10 cellular contexts compared by ENCODE assay signal in the genomic region with DNA sequence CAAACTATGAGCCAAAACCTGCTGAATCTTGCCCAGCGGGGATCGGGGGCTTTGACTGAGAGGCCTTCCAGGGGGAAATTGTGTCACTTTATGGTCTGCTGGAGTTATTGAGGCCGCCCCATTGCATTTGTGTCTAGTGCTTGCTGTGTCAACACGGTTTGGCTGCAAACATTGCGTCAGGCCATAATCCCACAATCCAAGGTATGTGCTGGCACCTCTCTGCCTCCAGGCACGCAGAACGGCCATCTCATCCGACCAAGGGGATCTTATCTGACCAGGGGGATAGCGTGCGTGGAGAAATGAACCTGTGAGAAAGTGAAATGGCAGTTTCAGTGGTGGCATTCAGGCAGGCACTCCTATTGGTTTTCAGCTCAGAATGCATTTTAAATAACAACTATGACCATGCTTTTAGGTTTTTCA. TPM values are rescaled to one million over a fixed set of nuclear protein-coding genes. Genes with fewer than 3 reads are reported as not detected.
DNase-seq lines count a peak whose midpoint lies in the region; ATAC-seq and TF ChIP-seq lines count a peak whose summit lies in the region.
"Had no signal": no experiment of that assay in that cellular context is flagged by ENCODE, and none has a peak within 500 bp of the region (broad histone marks: within the 10 kb centered on the region; RNA-seq: fewer than 3 reads in every experiment).

No MANE protein-coding gene starts in this region.

- peaks cover 61% of the 10 kb centered on the region for H3K4me1 ChIP-seq in Karpas-422 (ENCODE audit: low read length)

- peak overlapping the region; percentile 62 for H2AFZ ChIP-seq in Karpas-422 (ENCODE audit: low read length)

- CTCF ChIA-PET in activated CD4-positive, alpha-beta T cell treated with anti-CD3 and anti-CD28 coated beads for 36 hours (lab: Charles Lee): no interaction called here
- CTCF ChIA-PET in Calu3 (lab: Charles Lee): no interaction called here
- CTCF ChIA-PET in CD4-positive, alpha-beta T cell (lab: Charles Lee): no interaction called here

- H3K9me3 Mint-ChIP-seq in memory B cell (no peaks in the 10 kb centered on the region), Calu3 (ENCODE audit: low read depth, unreplicated experiment) (no peaks in the 10 kb centered on the region)
- H3K9me3 Mint-ChIP-seq in activated CD4-positive, alpha-beta T cell treated with anti-CD3 and anti-CD28 coated beads for 36 hours (ENCODE audit: low read depth): no peaks in the 10 kb centered on the region
- H3K9me3 Mint-ChIP-seq in CD4-positive, alpha-beta T cell: no peaks in the 10 kb centered on the region
- H3K9me3 Mint-ChIP-seq: activated CD4-positive, alpha-beta memory T cell treated with anti-CD3 and anti-CD28 coated beads, Interleukin-2, amount 10 ng/mL, durations not matched to agents 7 days and 5 days had no signal

- peaks cover 2% of the 10 kb centered on the region for H3K27me3 Mint-ChIP-seq in memory B cell
- peaks cover 1% of the 10 kb centered on the region for H3K27me3 Mint-ChIP-seq in activated CD4-positive, alpha-beta T cell treated with anti-CD3 and anti-CD28 coated beads for 36 hours
- H3K27me3 Mint-ChIP-seq in Calu3 (ENCODE audit: unreplicated experiment): peaks cover 20% of the 10 kb centered on the region
- H3K27me3 Mint-ChIP-seq in CD4-positive, alpha-beta T cell: no peaks in the 10 kb centered on the region
- H3K27me3 Mint-ChIP-seq: activated CD4-positive, alpha-beta memory T cell treated with anti-CD3 and anti-CD28 coated beads, Interleukin-2, amount 10 ng/mL, durations not matched to agents 7 days and 5 days had no signal

- POLR2A ChIA-PET in activated CD4-positive, alpha-beta T cell treated with anti-CD3 and anti-CD28 coated beads for 36 hours (lab: Charles Lee): no interaction called here
- POLR2A ChIA-PET in CD4-positive, alpha-beta T cell (lab: Charles Lee): interaction anchor here (1.3 kb wide), 1 partner anchor 535 kb away, joined by 3 read pairs; no protein-coding TSS in a partner anchor

- H3K4me3 Mint-ChIP-seq in memory B cell (peak overlapping the region; percentile 41), Calu3 (ENCODE audit: low read depth, unreplicated experiment) (no peak overlapping the region)
- H3K4me3 Mint-ChIP-seq in activated CD4-positive, alpha-beta T cell treated with anti-CD3 and anti-CD28 coated beads for 36 hours: no peak overlapping the region
- no peak overlapping the region for H3K4me3 Mint-ChIP-seq in CD4-positive, alpha-beta T cell
- H3K4me3 Mint-ChIP-seq: activated CD4-positive, alpha-beta memory T cell treated with anti-CD3 and anti-CD28 coated beads, Interleukin-2, amount 10 ng/mL, durations not matched to agents 7 days and 5 days had no signal

- H3K9me3 ChIP-seq in Karpas-422 (ENCODE audit: low read length): no peaks in the 10 kb centered on the region
- no peaks in the 10 kb centered on the region for H3K9me3 ChIP-seq in CD4-positive, alpha-beta T cell (ENCODE audit: control insufficient read depth, low read length)

- BruUV-seq in Calu3 (replicated peaks; lab: Mats Ljungman, UMichigan): no TSS peak

- intact Hi-C loops in activated CD4-positive, alpha-beta T cell treated with anti-CD3 and anti-CD28 coated beads for 36 hours (cut with DNase I, micrococcal nuclease): no loop called here
- intact Hi-C loops in Calu3 (cut with micrococcal nuclease; ENCODE audit: unreplicated experiment): no loop called here
- intact Hi-C loops in CD4-positive, alpha-beta T cell (cut with DNase I, micrococcal nuclease): loop anchor here in 1 of 2 experiments (5.0 kb wide), 1 partner anchor 292 kb away; no protein-coding TSS in a partner anchor

- peak overlapping the region; percentile 48 for H3K9ac ChIP-seq in Karpas-422 (ENCODE audit: low read length)

- H3K27ac Mint-ChIP-seq in memory B cell: peak overlapping the region; percentile 84
- no peak overlapping the region for H3K27ac Mint-ChIP-seq in activated CD4-positive, alpha-beta T cell treated with anti-CD3 and anti-CD28 coated beads for 36 hours
- H3K27ac Mint-ChIP-seq in Calu3 (ENCODE audit: unreplicated experiment): no peak overlapping the region
- H3K27ac Mint-ChIP-seq in CD4-positive, alpha-beta T cell: no peak overlapping the region
- H3K27ac Mint-ChIP-seq: activated CD4-positive, alpha-beta memory T cell treated with anti-CD3 and anti-CD28 coated beads, Interleukin-2, amount 10 ng/mL, durations not matched to agents 7 days and 5 days had no signal

- H3K4me3 ChIP-seq in Karpas-422 (ENCODE audit: low read length): peak overlapping the region; percentile 34; the same call in 1 of the 2 replicates

- no peaks in the 10 kb centered on the region for H3K9me2 ChIP-seq in Karpas-422 (replicated peaks; ENCODE audit: insufficient read depth, low read length)

- H3K4me1 Mint-ChIP-seq in memory B cell (peaks cover 42% of the 10 kb centered on the region), Calu3 (ENCODE audit: low read depth, unreplicated experiment) (peaks cover 22% of the 10 kb centered on the region)
- H3K4me1 Mint-ChIP-seq in activated CD4-positive, alpha-beta T cell treated with anti-CD3 and anti-CD28 coated beads for 36 hours: peaks cover 2% of the 10 kb centered on the region
- no peaks in the 10 kb centered on the region for H3K4me1 Mint-ChIP-seq in CD4-positive, alpha-beta T cell (ENCODE audit: low read depth)
- H3K4me1 Mint-ChIP-seq: activated CD4-positive, alpha-beta memory T cell treated with anti-CD3 and anti-CD28 coated beads, Interleukin-2, amount 10 ng/mL, durations not matched to agents 7 days and 5 days had no signal

- H3K36me3 Mint-ChIP-seq in memory B cell (no peaks in the 10 kb centered on the region), Calu3 (ENCODE audit: insufficient read depth, unreplicated experiment) (no peaks in the 10 kb centered on the region)
- H3K36me3 Mint-ChIP-seq in activated CD4-positive, alpha-beta T cell treated with anti-CD3 and anti-CD28 coated beads for 36 hours (ENCODE audit: low read depth): no peaks in the 10 kb centered on the region
- no peaks in the 10 kb centered on the region for H3K36me3 Mint-ChIP-seq in CD4-positive, alpha-beta T cell (ENCODE audit: low read depth)

- ATAC-seq in GM18873 (IDR thresholded peaks at IDR 0.05; ENCODE audit: low FRiP score, unreplicated experiment) (peak; percentile 18), HG02623 (IDR thresholded peaks at IDR 0.05; ENCODE audit: unreplicated experiment) (peak; percentile 33), memory B cell (ENCODE audit: low read depth) (no peak)
- ATAC-seq in activated CD4-positive, alpha-beta T cell treated with anti-CD3 and anti-CD28 coated beads for 36 hours: no peak
- no peak for ATAC-seq in CD4-positive, alpha-beta T cell (ENCODE audit: poor library complexity)

- peak overlapping the region; percentile 83 for H3K4me2 ChIP-seq in Karpas-422 (ENCODE audit: low read depth, low read length, poor library complexity, severe bottlenecking)

- H3K27ac ChIP-seq in Karpas-422 (ENCODE audit: low read length): peak overlapping the region; percentile 96
- no peak overlapping the region for H3K27ac ChIP-seq in CD4-positive, alpha-beta T cell (ENCODE audit: low read depth, low read length)

- DNase-seq in Karpas-422 (peak; percentile 47), memory B cell (ENCODE audit: low spot score in 2 of 2) (no peak), occipital lobe (lab: John Stamatoyannopoulos, UW) (no peak), Calu3 (no peak)
- DNase-seq in activated CD4-positive, alpha-beta T cell treated with anti-CD3 and anti-CD28 coated beads for 36 hours: no peak
- DNase-seq in CD4-positive, alpha-beta T cell: no peak
- DNase-seq: activated CD4-positive, alpha-beta memory T cell treated with anti-CD3 and anti-CD28 coated beads, Interleukin-2, amount 10 ng/mL, durations not matched to agents 7 days and 5 days; stimulated activated CD4-positive, alpha-beta T cell treated with anti-CD3 and anti-CD28 coated beads, Interleukin-12 subunit alpha, Interleukin-12 subunit beta, amount 100 ng/mL, for 4 hours had no signal

- H3K36me3 ChIP-seq in Karpas-422 (ENCODE audit: insufficient read depth, low read length): no peaks in the 10 kb centered on the region

- no peaks in the 10 kb centered on the region for H3K79me2 ChIP-seq in Karpas-422 (ENCODE audit: low read length)

- no peak for TF ChIP-seq CTCF in Calu3 (IDR thresholded peaks at IDR 0.05; ENCODE audit: unreplicated experiment)
- no peak for TF ChIP-seq CTCF in CD4-positive, alpha-beta T cell (IDR thresholded peaks at IDR 0.05)

- no peaks in the 10 kb centered on the region for H3K27me3 ChIP-seq in Karpas-422 (ENCODE audit: low read length)
- H3K27me3 ChIP-seq in CD4-positive, alpha-beta T cell (ENCODE audit: control insufficient read depth, insufficient read depth, low read length): no peaks in the 10 kb centered on the region

- H4K20me1 ChIP-seq in Karpas-422 (ENCODE audit: insufficient read depth, low read depth, low read length): no peaks in the 10 kb centered on the region

RNA-seq across cellular contexts. Expression of gene LYPD6B, which starts 18.1 kb away (rescaled TPM):
- 0.43 and 0.75 TPM in 2 replicates for total RNA-seq in Karpas-422 (2014; rRNA removed; shearing (Covaris generic); ENCODE audit: low replicate concordance)
- total RNA-seq in activated CD4-positive, alpha-beta T cell treated with anti-CD3 and anti-CD28 coated beads for 36 hours: not detected
- 12.5 TPM for total RNA-seq in occipital lobe
- total RNA-seq in Calu3 (2022): 0.87 and 1.3 TPM in 2 replicates
- not detected for total RNA-seq in CD4-positive, alpha-beta T cell

Comparison
In these comparisons a context has a peak if more than half of its experiments do, and no peak if none do; other contexts are left out.
1. ATAC-seq: peak in GM18873 (single experiment) and HG02623 (single experiment); none in memory B cell (single experiment), activated CD4-positive, alpha-beta T cell treated with anti-CD3 and anti-CD28 coated beads for 36 hours (single experiment) and CD4-positive, alpha-beta T cell (single experiment).